8 cellular contexts compared by ENCODE assay signal in the genomic region with DNA sequence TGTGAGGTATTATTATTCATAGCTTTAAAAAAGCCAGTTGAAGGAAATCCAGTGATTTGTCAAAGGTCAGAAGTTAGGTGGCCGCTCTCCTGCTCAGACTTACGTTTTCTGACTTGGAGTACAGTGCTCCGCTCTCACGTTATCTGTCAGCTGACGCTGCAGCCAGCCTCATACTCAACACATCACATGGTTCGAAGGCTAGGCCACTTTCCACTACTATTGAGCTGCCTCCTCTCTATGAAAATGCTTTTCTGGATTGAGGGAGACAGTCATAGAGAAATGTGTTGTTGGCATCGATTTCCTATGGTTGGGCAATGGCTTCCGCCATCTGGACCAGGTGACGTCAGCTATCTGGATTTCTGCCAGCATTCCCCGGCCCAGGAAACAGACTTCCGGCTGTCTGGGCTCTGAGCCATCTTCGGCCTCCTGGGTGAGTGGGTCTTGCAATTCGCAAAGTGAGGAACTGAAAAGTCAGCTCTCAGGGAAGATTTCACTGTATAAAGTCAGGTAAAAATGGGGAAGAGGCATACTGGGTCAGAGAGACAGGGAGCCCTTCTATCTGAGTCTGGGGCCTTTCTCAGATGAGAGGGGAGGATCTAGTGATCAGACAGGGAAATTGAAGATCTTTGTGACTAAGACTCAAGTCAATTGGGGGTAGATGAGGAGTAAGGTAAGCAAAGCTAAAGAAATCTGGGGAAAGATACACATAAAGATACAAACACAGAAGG. TPM values are rescaled to one million over a fixed set of nuclear protein-coding genes. Genes with fewer than 3 reads are reported as not detected.
DNase-seq lines count a peak whose midpoint lies in the region; ATAC-seq, FAIRE-seq and TF ChIP-seq lines count a peak whose summit lies in the region.

No MANE protein-coding gene starts in this region.

- TF ChIP-seq POLR2A in K562 (conservative IDR thresholded peaks at IDR 0.05) (peak; percentile 78), sigmoid colon (IDR thresholded peaks at IDR 0.05) (peak in 1 of 2 donors; percentile 19)

- H3K36me3 Mint-ChIP-seq in activated CD8-positive, alpha-beta memory T cell treated with anti-CD3 and anti-CD28 coated beads, Interleukin-2, amount 10 ng/mL, durations not matched to agents 7 days and 5 days, result no peaks in the 10 kb centered on the region

- TF ChIP-seq EP300 in K562 (IDR thresholded peaks at IDR 0.05; ENCODE audit: low read length) (peak; percentile 88), sigmoid colon (IDR thresholded peaks at IDR 0.05) (peak; percentile 76 to 96 (median 86))

- H3K4me3 ChIP-seq in LNCaP clone FGC (ENCODE audit: low read depth, low read length) (no peak overlapping the region), K562 (peak overlapping the region; percentile 21), sigmoid colon (no peak overlapping the region)

- no TSS peak for BruUV-seq in K562 (replicated peaks; lab: Mats Ljungman, UMichigan)

- H3K36me3 ChIP-seq in K562 (ENCODE audit: control insufficient read depth, insufficient read depth, low read length) (no peaks in the 10 kb centered on the region), sigmoid colon (no peaks in the 10 kb centered on the region)

- POLR2A ChIA-PET in K562 (lab: Yijun Ruan, JAX), result interaction anchor here (0.6 to 2.9 kb wide), 21 partner anchors 8 to 228 kb away, joined by 3 to 19 read pairs (median 3); no protein-coding TSS in a partner anchor

- H3K4me1 ChIP-seq in K562 (replicated peaks in 1 of 2; ENCODE audit: control insufficient read depth in 2 of 2, insufficient read depth in 2 of 2, low read length in 2 of 2) (peaks cover 45 to 54% of the 10 kb centered on the region in 2 experiments), sigmoid colon (peaks cover 2 to 54% (median 47%) of the 10 kb centered on the region in 4 donors)

- TF ChIP-seq CTCF in LNCaP clone FGC (IDR thresholded peaks at IDR 0.05; ENCODE audit: control insufficient read depth, extremely low read depth, insufficient read depth) (no peak), K562 (IDR thresholded peaks at IDR 0.05 in 2 of 3, conservative IDR thresholded peaks at IDR 0.05 in 1 of 3; ENCODE audit: insufficient read depth in 2 of 3, low read depth in 1 of 3, low read length in 3 of 3) (no peak), sigmoid colon (IDR thresholded peaks at IDR 0.05) (no peak)

- TF ChIP-seq RAD21 in K562 (CRISPR knock-in tag; conservative IDR thresholded peaks at IDR 0.05 in 1 of 2, IDR thresholded peaks at IDR 0.05 in 1 of 2), result peak; percentile 3 to 31; a peak in 1 of 4 replicates

- H2AFZ ChIP-seq in K562 (ENCODE audit: low read depth, low read length), result peak overlapping the region; percentile 100

- in situ Hi-C loops in K562 (cut with MboI), result no loop called here

- no peaks in the 10 kb centered on the region for H3K9me3 Mint-ChIP-seq in activated CD8-positive, alpha-beta memory T cell treated with anti-CD3 and anti-CD28 coated beads, Interleukin-2, amount 10 ng/mL, durations not matched to agents 7 days and 5 days (ENCODE audit: low read depth)

- 8% methylated on average over 13 of the region's 13 CpGs for WGBS in K562 (ENCODE audit: insufficient coverage, low coverage, missing lambda C conversion rate)
- WGBS in sigmoid colon, 2 donors, result 19 to 24% methylated on average over 13 of the region's 13 CpGs

- H3K27me3 ChIP-seq in K562 (ENCODE audit: control insufficient read depth in 2 of 2, insufficient read depth in 2 of 2, low read length in 2 of 2), result no peaks in the 10 kb centered on the region
- no peaks in the 10 kb centered on the region for H3K27me3 ChIP-seq in sigmoid colon

- H3K27me3 Mint-ChIP-seq in activated CD8-positive, alpha-beta memory T cell treated with anti-CD3 and anti-CD28 coated beads, Interleukin-2, amount 10 ng/mL, durations not matched to agents 7 days and 5 days, result no peaks in the 10 kb centered on the region

- H3K9me3 ChIP-seq in K562 (replicated peaks; ENCODE audit: control insufficient read depth, insufficient read depth, low read depth, low read length) (no peaks in the 10 kb centered on the region), sigmoid colon (no peaks in the 10 kb centered on the region)

- no peaks in the 10 kb centered on the region for H4K20me1 ChIP-seq in K562 (replicated peaks; ENCODE audit: control insufficient read depth, insufficient read depth, low read length)

- no peaks in the 10 kb centered on the region for H3K9me1 ChIP-seq in K562 (ENCODE audit: control insufficient read depth, insufficient read depth, low read length)

- FAIRE-seq in RCC 7860 (lab: Jason Lieb, UNC) (peak; percentile 85), K562 (lab: Jason Lieb, UNC) (peak; percentile 95)

- H3K27ac Mint-ChIP-seq in activated CD8-positive, alpha-beta memory T cell treated with anti-CD3 and anti-CD28 coated beads, Interleukin-2, amount 10 ng/mL, durations not matched to agents 7 days and 5 days, result no peak overlapping the region

- peak; percentile 79 for ATAC-seq in K562
- ATAC-seq in activated CD8-positive, alpha-beta memory T cell treated with anti-CD3 and anti-CD28 coated beads, Interleukin-2, amount 10 ng/mL, durations not matched to agents 7 days and 5 days, result no peak

- peaks cover 37% of the 10 kb centered on the region for H3K4me1 Mint-ChIP-seq in activated CD8-positive, alpha-beta memory T cell treated with anti-CD3 and anti-CD28 coated beads, Interleukin-2, amount 10 ng/mL, durations not matched to agents 7 days and 5 days

- CTCF ChIA-PET in K562 (lab: Yijun Ruan, JAX; ENCODE audit: low intra/inter-chr PET ratio), result no interaction called here
- CTCF ChIA-PET in activated CD8-positive, alpha-beta memory T cell treated with anti-CD3 and anti-CD28 coated beads, Interleukin-2, amount 10 ng/mL, durations not matched to agents 7 days and 5 days (lab: Charles Lee), result interaction anchor here (0.8 to 1.0 kb wide), 2 partner anchors 13 to 30 kb away, joined by 3 read pairs; no protein-coding TSS in a partner anchor

- intact Hi-C loops in K562 (cut with micrococcal nuclease) (loop anchor here (2.0 to 5.0 kb wide), 2 partner anchors 39 to 40 kb away; a partner anchor contains a TSS), sigmoid colon (cut with DNase I) (loop anchor here (1.0 to 2.0 kb wide), 3 partner anchors 30 to 99 kb away; a partner anchor contains a TSS)

- peak; percentile 91 for DNase-seq in DMS153 (lab: John Stamatoyannopoulos, UW)
- DNase-seq in LNCaP clone FGC (ENCODE audit: low read depth), result peak; percentile 87
- DNase-seq in RCC 7860 (ENCODE audit: low spot score), result peak; percentile 89
- peak; percentile 88 to 97 (median 91) for DNase-seq in K562 (ENCODE audit: extremely low read depth in 1 of 4, low spot score in 3 of 4)
- peak; percentile 41 to 93 (median 84) for DNase-seq in hypothalamus (lab: John Stamatoyannopoulos, UW)
- DNase-seq in sigmoid colon, result peak; percentile 99
- DNase-seq in effector CD4-positive, alpha-beta T cell, result no peak
- no peak for DNase-seq in activated CD8-positive, alpha-beta memory T cell treated with anti-CD3 and anti-CD28 coated beads, Interleukin-2, amount 10 ng/mL, durations not matched to agents 7 days and 5 days

- H3K9ac ChIP-seq in K562 (ENCODE audit: insufficient read depth in 1 of 2, low read depth in 2 of 2, low read length in 2 of 2), result peak overlapping the region; percentile 62 to 84; a peak in 3 of 4 replicates

- H3K27ac ChIP-seq in K562 (ENCODE audit: extremely low read depth, low read depth, low read length) (peak overlapping the region; percentile 91), sigmoid colon (peak overlapping the region; percentile 85 to 90 (median 88))

- H3K79me2 ChIP-seq in K562 (ENCODE audit: control insufficient read depth, insufficient read depth, low read length), result no peaks in the 10 kb centered on the region

- no peak overlapping the region for H3K4me3 Mint-ChIP-seq in activated CD8-positive, alpha-beta memory T cell treated with anti-CD3 and anti-CD28 coated beads, Interleukin-2, amount 10 ng/mL, durations not matched to agents 7 days and 5 days

- H3K4me2 ChIP-seq in K562 (ENCODE audit: insufficient read depth, low read length), result peak overlapping the region; percentile 83

RNA-seq across cellular contexts. Expression of a gene that starts 37.5 kb away (rescaled TPM):
- 15.2 and 21.4 TPM in 2 replicates for total RNA-seq in K562 (2011; cell fraction: chromatin; rRNA removed; ENCODE audit: low replicate concordance)
- total RNA-seq in K562 (2011; cell fraction: nucleolus; rRNA removed), result 22.4 and 29.0 TPM in 2 replicates
- total RNA-seq in K562 (2011; cell fraction: nucleoplasm; rRNA removed), result 21.0 and 27.1 TPM in 2 replicates
- 18.7 and 24.7 TPM in 2 replicates for total RNA-seq in K562 (2014; rRNA removed)
- total RNA-seq in K562 (2014; rRNA removed; fragmentation: Illumina TruSeq; extraction: Trizol), result 8.0 and 8.2 TPM in 2 replicates
- 13.0 and 15.1 TPM in 2 replicates for total RNA-seq in K562 (2015; rRNA removed; fragmentation: Illumina TruSeq; extraction: Trizol)
- total RNA-seq in K562 (2021), result 23.4 and 24.1 TPM in 2 replicates
- polyA plus RNA-seq in K562 (2011; rRNA removed), result 8.8 and 11.5 TPM in 2 replicates
- polyA plus RNA-seq in K562 (2011; cell fraction: cytosol; rRNA removed), result 9.9 and 20.6 TPM in 2 replicates
- polyA plus RNA-seq in K562 (2011; cell fraction: nucleus; rRNA removed), result 25.7 and 32.6 TPM in 2 replicates
- polyA plus RNA-seq in K562 (2012), result 30.7 and 77.8 TPM in 2 replicates
- 11.4 and 12.5 TPM in 2 replicates for polyA plus RNA-seq in K562 (2014; fragmentation: Illumina TruSeq; extraction: Trizol)
- 1 to 10 TPM; 1.5 to 1.7 TPM for polyA plus RNA-seq in K562 (2014; fragmentation: Nextera tagmentation; extraction: Ambion mirVana)
- polyA plus RNA-seq in K562 (2014; rRNA removed), result 26.0 and 30.0 TPM in 2 replicates
- polyA minus RNA-seq in K562 (2011; rRNA and poly(A)+ RNA removed), result 3.8 and 6.5 TPM in 2 replicates
- 5.3 and 6.8 TPM in 2 replicates for polyA minus RNA-seq in K562 (2011; cell fraction: cytosol; rRNA and poly(A)+ RNA removed)
- polyA minus RNA-seq in K562 (2011; cell fraction: nucleus; rRNA and poly(A)+ RNA removed), result 9.7 and 12.9 TPM in 2 replicates
- total RNA-seq in sigmoid colon, result 10 to 100 TPM; 20.1 to 65.3 (median 21.9) TPM
- 100 to 1,000 TPM; 133 to 193 (median 153) TPM for polyA plus RNA-seq in sigmoid colon
- 10 to 100 TPM in 1 of 2 experiments, 1 to 10 TPM in 1; 10.0 to 62.7 TPM for total RNA-seq in activated CD8-positive, alpha-beta memory T cell treated with anti-CD3 and anti-CD28 coated beads, Interleukin-2, amount 10 ng/mL, durations not matched to agents 7 days and 5 days

RNA-seq across cellular contexts. Expression of a gene that starts 39.4 kb away (rescaled TPM):
- 164 and 277 TPM in 2 replicates for total RNA-seq in K562 (2011; cell fraction: chromatin; rRNA removed; ENCODE audit: low replicate concordance)
- 152 and 165 TPM in 2 replicates for total RNA-seq in K562 (2011; cell fraction: nucleolus; rRNA removed)
- 155 and 194 TPM in 2 replicates for total RNA-seq in K562 (2011; cell fraction: nucleoplasm; rRNA removed)
- total RNA-seq in K562 (2014; rRNA removed), result 118 and 131 TPM in 2 replicates
- 84.7 and 84.8 TPM in 2 replicates for total RNA-seq in K562 (2014; rRNA removed; fragmentation: Illumina TruSeq; extraction: Trizol)
- 101 and 102 TPM in 2 replicates for total RNA-seq in K562 (2015; rRNA removed; fragmentation: Illumina TruSeq; extraction: Trizol)
- 124 and 127 TPM in 2 replicates for total RNA-seq in K562 (2021)
- polyA plus RNA-seq in K562 (2011; rRNA removed), result 131 and 154 TPM in 2 replicates
- 144 and 149 TPM in 2 replicates for polyA plus RNA-seq in K562 (2011; cell fraction: cytosol; rRNA removed)
- polyA plus RNA-seq in K562 (2011; cell fraction: nucleus; rRNA removed), result 209 and 233 TPM in 2 replicates
- 135 and 272 TPM in 2 replicates for polyA plus RNA-seq in K562 (2012)
- 138 and 144 TPM in 2 replicates for polyA plus RNA-seq in K562 (2014; fragmentation: Illumina TruSeq; extraction: Trizol)
- polyA plus RNA-seq in K562 (2014; fragmentation: Nextera tagmentation; extraction: Ambion mirVana), result 10 to 100 TPM; 11.7 to 12.0 TPM
- polyA plus RNA-seq in K562 (2014; rRNA removed), result 149 and 174 TPM in 2 replicates
- 122 and 132 TPM in 2 replicates for polyA minus RNA-seq in K562 (2011; rRNA and poly(A)+ RNA removed)
- 72.2 and 76.2 TPM in 2 replicates for polyA minus RNA-seq in K562 (2011; cell fraction: cytosol; rRNA and poly(A)+ RNA removed)
- polyA minus RNA-seq in K562 (2011; cell fraction: nucleus; rRNA and poly(A)+ RNA removed), result 38.5 and 58.5 TPM in 2 replicates
- 100 to 1,000 TPM; 141 to 206 (median 160) TPM for total RNA-seq in sigmoid colon
- polyA plus RNA-seq in sigmoid colon, result 100 to 1,000 TPM; 174 to 194 (median 188) TPM
- total RNA-seq in activated CD8-positive, alpha-beta memory T cell treated with anti-CD3 and anti-CD28 coated beads, Interleukin-2, amount 10 ng/mL, durations not matched to agents 7 days and 5 days, result 100 to 1,000 TPM; 165 to 184 TPM

Comparison
In these comparisons a context has a peak if more than half of its experiments do, and no peak if none do; other contexts are left out.
1. DNase-seq: peak in DMS153 (single experiment), LNCaP clone FGC (single experiment), RCC 7860 (single experiment), K562 (4 of 4), hypothalamus (51 of 51) and sigmoid colon (single experiment); none in effector CD4-positive, alpha-beta T cell (single experiment) and activated CD8-positive, alpha-beta memory T cell treated with anti-CD3 and anti-CD28 coated beads, Interleukin-2, amount 10 ng/mL, durations not matched to agents 7 days and 5 days (single experiment).